Comparison of ENCODE assay signal across 25 cellular contexts in the genomic region with DNA sequence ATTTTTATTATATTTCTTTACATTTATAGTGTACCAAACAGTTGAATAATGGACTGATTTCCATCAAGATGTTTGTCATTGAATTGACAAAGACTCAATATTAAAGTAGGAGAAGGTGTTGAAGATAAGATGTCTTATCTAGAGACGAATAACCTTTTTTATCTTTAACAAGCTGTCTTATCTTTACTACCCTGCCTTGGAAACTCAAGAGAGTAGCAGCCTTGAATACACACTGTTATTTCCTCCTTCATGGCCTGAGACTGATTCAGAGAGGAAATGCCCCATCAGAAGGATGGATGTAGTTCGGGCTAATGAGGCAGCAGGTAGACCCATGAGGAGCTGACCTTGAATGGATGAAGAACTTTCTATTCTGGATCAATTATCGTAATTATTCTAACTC.
"Had no signal": no experiment of that assay in that cellular context is flagged by ENCODE, and none has a peak within 500 bp of the region (broad histone marks: within the 10 kb centered on the region; RNA-seq: fewer than 3 reads in every experiment).

No MANE protein-coding gene starts in this region.

- FAIRE-seq: urothelium cell line had no signal

- H3K4me3 ChIP-seq: psoas muscle, right lobe of liver, sigmoid colon, stomach, thoracic aorta, thyroid gland, tibial nerve, upper lobe of left lung, vagina had no signal

- ATAC-seq: natural killer cell treated with Interleukin-12 subunit alpha and Interleukin-12 subunit beta and Interleukin-15 and Interleukin-18, amount 100 ng/mL, for 72 hours; psoas muscle; right cardiac atrium; right lobe of liver; stimulated activated effector memory CD8-positive, alpha-beta T cell treated with anti-CD3 and anti-CD28 coated beads, Interleukin-12 subunit alpha, Interleukin-12 subunit beta, amount 100 ng/mL, for 72 hours; stimulated activated naive B cell treated with anti-CD40 and anti-IgM and Interleukin-4, amounts not matched to agents 10 μg/mL and 1 μg/mL and 100 μg/mL, for 72 hours had no signal

- H3K9ac ChIP-seq: parathyroid adenoma had no signal

- H2AFZ ChIP-seq: parathyroid adenoma had no signal

- H3K9me3 ChIP-seq: neutrophil, psoas muscle, right lobe of liver, sigmoid colon, stomach, thoracic aorta, thyroid gland, tibial nerve, upper lobe of left lung, vagina had no signal

- H3K27ac ChIP-seq: neutrophil, parathyroid adenoma, psoas muscle, right lobe of liver, sigmoid colon, stomach, thoracic aorta, thyroid gland, tibial nerve, upper lobe of left lung, vagina had no signal

- H3K79me2 ChIP-seq: parathyroid adenoma had no signal

- H3K4me1 ChIP-seq: psoas muscle, right lobe of liver, sigmoid colon, stomach, thyroid gland, tibial nerve, upper lobe of left lung, vagina had no signal

- H3K36me3 ChIP-seq: neutrophil, right lobe of liver, sigmoid colon, stomach, thoracic aorta, thyroid gland, tibial nerve, upper lobe of left lung, vagina had no signal

- H3K27me3 ChIP-seq: neutrophil, right lobe of liver, sigmoid colon, stomach, thyroid gland, tibial nerve, upper lobe of left lung, vagina had no signal

- DNase-seq: nephron progenitor cell; nucleus accumbens; posterior cingulate gyrus; psoas muscle; right cardiac atrium; right lobe of liver; sigmoid colon; small intestine; stimulated activated CD4-positive, alpha-beta T cell treated with anti-CD3 and anti-CD28 coated beads, Interleukin-15, amount 100 ng/mL, for 24 hours; stimulated activated CD4-positive, alpha-beta T cell treated with anti-CD3 and anti-CD28 coated beads, Interleukin-2, amount 100 ng/mL, for 24 hours; stimulated activated CD4-positive, alpha-beta T cell treated with anti-CD3 and anti-CD28 coated beads, Interleukin-2, amount 100 ng/mL, for 48 hours; stimulated activated CD4-positive, alpha-beta T cell treated with anti-CD3 and anti-CD28 coated beads, Interleukin-4, amount 100 ng/mL, for 24 hours; stimulated activated naive B cell treated with anti-CD40 and anti-IgM and Interleukin-4, amounts not matched to agents 10 μg/mL and 1 μg/mL and 100 μg/mL, for 72 hours; stimulated activated naive CD4-positive, alpha-beta T cell treated with Interleukin-2 at 50 U/mL for 16 hours; stomach; thyroid gland; upper lobe of left lung had no signal
